In genomic region chr1:234585333-234586055, GRCh38 we compare ENCODE assay signal across 13 cellular contexts. TPM values are rescaled to one million over a fixed set of nuclear protein-coding genes. Genes with fewer than 3 reads are reported as not detected.
DNase-seq lines count a peak whose midpoint lies in the region; ATAC-seq, FAIRE-seq and TF ChIP-seq lines count a peak whose summit lies in the region.
"Had no signal": no experiment of that assay in that cellular context is flagged by ENCODE, and none has a peak within 500 bp of the region (broad histone marks: within the 10 kb centered on the region; RNA-seq: fewer than 3 reads in every experiment).

No MANE protein-coding gene starts in this region.

- peaks cover 58% of the 10 kb centered on the region for H3K4me1 Mint-ChIP-seq in osteocyte (ENCODE audit: unreplicated experiment)

- H3K4me3 ChIP-seq in A673 (ENCODE audit: low read depth, low read length, poor library complexity, severe bottlenecking) = no peak overlapping the region

- H3K27me3 Mint-ChIP-seq in osteocyte (ENCODE audit: unreplicated experiment) = no peaks in the 10 kb centered on the region

- H3K27me3 ChIP-seq in A673 (replicated peaks; ENCODE audit: insufficient read depth, low read depth, low read length, poor library complexity) = no peaks in the 10 kb centered on the region

- H3K36me3 ChIP-seq in A673 (ENCODE audit: insufficient read depth, low read length, poor library complexity, severe bottlenecking) = no peaks in the 10 kb centered on the region

- intact Hi-C loops in A673 (cut with micrococcal nuclease; ENCODE audit: unreplicated experiment) = no loop called here

- TF ChIP-seq CTCF in A673 (conservative IDR thresholded peaks at IDR 0.05; ENCODE audit: low read depth, low read length) (no peak), osteocyte (IDR thresholded peaks at IDR 0.05) (no peak)

- H3K9me3 ChIP-seq in A673 (ENCODE audit: low read depth, low read length, poor library complexity, severe bottlenecking) = no peaks in the 10 kb centered on the region

- no peak for ATAC-seq in GM18520 (IDR thresholded peaks at IDR 0.05; ENCODE audit: unreplicated experiment)
- ATAC-seq: HCT116 had no signal

- H3K4me1 ChIP-seq in A673 (ENCODE audit: insufficient read depth, low read length, poor library complexity, severe bottlenecking) = peaks cover 15% of the 10 kb centered on the region

- peak; percentile 22 for DNase-seq in A673 (ENCODE audit: low spot score)
- DNase-seq in RCC 7860 (ENCODE audit: low spot score) = peak; percentile 52
- DNase-seq in fibroblast of gingiva (ENCODE audit: low read depth) = peak; percentile 69
- DNase-seq in osteocyte (ENCODE audit: extremely low spot score, unreplicated experiment) = no peak
- no peak for DNase-seq in NCI-H1694 (lab: John Stamatoyannopoulos, UW)
- DNase-seq in activated CD8-positive, alpha-beta memory T cell treated with anti-CD3 and anti-CD28 coated beads, Interleukin-2, amount 50 U/mL, for 48 hours = no peak
- DNase-seq in NCI-H2196 (lab: John Stamatoyannopoulos, UW; ENCODE audit: unreplicated experiment) = no peak
- DNase-seq: GF-D8, MV-4-11 had no signal

- BruUV-seq in A673 (replicated peaks; lab: Mats Ljungman, UMichigan) = no TSS peak

- CTCF ChIA-PET in A673 (lab: Charles Lee) = no interaction called here

- peak; percentile 20 for FAIRE-seq in RCC 7860 (lab: Jason Lieb, UNC)

- POLR2A ChIA-PET in A673 (lab: Charles Lee; ENCODE audit: low non-redundant PET) = no interaction called here

- no peak overlapping the region for H3K27ac ChIP-seq in A673 (ENCODE audit: low read depth, low read length, poor library complexity, severe bottlenecking)

- H3K36me3 Mint-ChIP-seq in osteocyte (ENCODE audit: unreplicated experiment) = no peaks in the 10 kb centered on the region

- peak overlapping the region; percentile 58 for H3K27ac Mint-ChIP-seq in osteocyte (ENCODE audit: unreplicated experiment)
- H3K27ac Mint-ChIP-seq: activated T-helper 1 cell treated with anti-CD3 and anti-CD28 coated beads, Interleukin-12 subunit alpha, Interleukin-12 subunit beta, Interleukin-2, Interleukin-4 antibody, amounts not matched to agents 30 ng/mL and 10 ng/mL and 1 ng/mL, durations not matched to agents 14 hours and 24 hours and 36 hours; B cell had no signal

- H3K4me3 Mint-ChIP-seq in osteocyte (ENCODE audit: unreplicated experiment) = no peak overlapping the region
- H3K4me3 Mint-ChIP-seq: activated T-helper 1 cell treated with anti-CD3 and anti-CD28 coated beads, Interleukin-12 subunit alpha, Interleukin-12 subunit beta, Interleukin-2, Interleukin-4 antibody, amounts not matched to agents 30 ng/mL and 10 ng/mL and 1 ng/mL, durations not matched to agents 14 hours and 24 hours and 36 hours; B cell had no signal

- no peaks in the 10 kb centered on the region for H3K9me3 Mint-ChIP-seq in osteocyte (ENCODE audit: unreplicated experiment)
- H3K9me3 Mint-ChIP-seq: activated T-helper 1 cell treated with anti-CD3 and anti-CD28 coated beads, Interleukin-12 subunit alpha, Interleukin-12 subunit beta, Interleukin-2, Interleukin-4 antibody, amounts not matched to agents 30 ng/mL and 10 ng/mL and 1 ng/mL, durations not matched to agents 14 hours and 24 hours and 36 hours had no signal

RNA-seq across cellular contexts. Expression of gene IRF2BP2, which starts 24.5 kb away (rescaled TPM):
- total RNA-seq in A673 (2021) (39.9 and 43.8 TPM in 2 replicates), osteocyte (154 and 170 TPM in 2 replicates)

Comparison
In these comparisons a context has a peak if more than half of its experiments do, and no peak if none do; other contexts are left out.
1. DNase-seq: peak in A673 (single experiment), RCC 7860 (single experiment) and fibroblast of gingiva (single experiment); none in osteocyte (single experiment), NCI-H1694 (single experiment), activated CD8-positive, alpha-beta memory T cell treated with anti-CD3 and anti-CD28 coated beads, Interleukin-2, amount 50 U/mL, for 48 hours (single experiment) and NCI-H2196 (single experiment).